8 cellular contexts compared by ENCODE assay signal in genomic region chr12:6607751-6608591, GRCh38. TPM values are rescaled to one million over a fixed set of nuclear protein-coding genes. Genes with fewer than 3 reads are reported as not detected.
A peak's percentile ranks its signal among the peaks of the same experiment; 100 is the strongest.
DNase-seq lines count a peak whose midpoint lies in the region; ATAC-seq, FAIRE-seq and TF ChIP-seq lines count a peak whose summit lies in the region.

No MANE protein-coding gene starts in this region.

- H2AFZ ChIP-seq in SU-DHL-6 (ENCODE audit: low read depth, low read length, severe bottlenecking) (peak overlapping the region; percentile 3), GM12878 (ENCODE audit: control insufficient read depth, low read depth, low read length) (no peak overlapping the region; the same call in 1 of the 2 replicates)

- CTCF ChIA-PET in GM12878 (lab: Yijun Ruan, JAX) = interaction anchor here (0.7 to 1.5 kb wide), 4 partner anchors 20 to 281 kb away, joined by 3 to 5 read pairs (median 4); no protein-coding TSS in a partner anchor

- BruUV-seq in GM12878 (replicated peaks; lab: Mats Ljungman, UMichigan) = no TSS peak

- no peaks in the 10 kb centered on the region for H3K9me3 ChIP-seq in SU-DHL-6 (ENCODE audit: insufficient read depth, low read length)
- no peaks in the 10 kb centered on the region for H3K9me3 ChIP-seq in GM12878 (replicated peaks; ENCODE audit: control insufficient read depth, insufficient read depth, low read length)

- peak; percentile 97 for DNase-seq in CMK (ENCODE audit: low read depth)
- DNase-seq in H54 (ENCODE audit: insufficient read length, low spot score) = peak; percentile 54
- DNase-seq in NCI-H187 (lab: John Stamatoyannopoulos, UW) = peak; percentile 82 to 85
- peak; percentile 67 for DNase-seq in GM12878 (ENCODE audit: low read depth, low spot score)
- peak; percentile 81 for DNase-seq in kidney tubule cell (ENCODE audit: low spot score)
- peak in 2 of 3 donors; percentile 52 to 67 for DNase-seq in stimulated activated CD4-positive, alpha-beta T cell treated with anti-CD3 and anti-CD28 coated beads, TNF-alpha, amount 100 ng/mL, for 48 hours (ENCODE audit: low read depth in 3 of 3)
- no peak for DNase-seq in endothelial cell (ENCODE audit: low spot score)

- peaks cover 38% of the 10 kb centered on the region for H3K4me1 Mint-ChIP-seq in endothelial cell (ENCODE audit: unreplicated experiment)

- FAIRE-seq in H54 (lab: Jason Lieb, UNC) (no peak), GM12878 (lab: Jason Lieb, UNC) (no peak)

- SMC1A ChIA-PET in GM12878 (lab: Charles Lee; ENCODE audit: uncharacterized antibody, unreplicated experiment) = interaction anchor here (0.6 to 1.2 kb wide), 3 partner anchors 36 to 145 kb away, joined by 3 to 4 read pairs (median 4); partner anchors contain the start of gene ZNF384

- H3K4me2 ChIP-seq in SU-DHL-6 (ENCODE audit: low read depth, low read length, poor library complexity, severe bottlenecking) (peak overlapping the region; percentile 34), GM12878 (ENCODE audit: control insufficient read depth, insufficient read depth) (0 out of 2 replicates have a peak overlapping the region, but pooled peaks have one; percentile 35)

- TF ChIP-seq RAD21 in GM12878 (IDR thresholded peaks at IDR 0.05; ENCODE audit: insufficient read depth, low read depth, low read length) = no peak

- TF ChIP-seq POLR2A in H54 (IDR thresholded peaks at IDR 0.05; ENCODE audit: low read depth, low read length) = no peak
- no peak for TF ChIP-seq POLR2A in GM12878 (IDR thresholded peaks at IDR 0.05; ENCODE audit: low read depth, low read length)

- POLR2A ChIA-PET in GM12878 (lab: Charles Lee) = interaction anchor here (0.7 to 1.7 kb wide), 6 partner anchors 15 to 144 kb away, joined by 3 to 8 read pairs (median 6); partner anchors contain the start of gene LPAR5

- H3K4me1 ChIP-seq in GM12878 (ENCODE audit: control insufficient read depth, insufficient read depth, low read length) = peaks cover 41% of the 10 kb centered on the region

- no peaks in the 10 kb centered on the region for H3K9me3 Mint-ChIP-seq in endothelial cell (ENCODE audit: unreplicated experiment)

- H3K9ac ChIP-seq in SU-DHL-6 (ENCODE audit: low read length) = no peak overlapping the region
- H3K9ac ChIP-seq in GM12878 (ENCODE audit: control insufficient read depth, insufficient read depth, low read length) = no peak overlapping the region

- H3K36me3 Mint-ChIP-seq in endothelial cell (ENCODE audit: low read depth, unreplicated experiment) = peaks cover 24% of the 10 kb centered on the region

- H3F3A ChIP-seq in SU-DHL-6 (ENCODE audit: insufficient read depth) = peaks cover 37% of the 10 kb centered on the region

- peak overlapping the region; percentile 55 for H3K27ac ChIP-seq in SU-DHL-6 (ENCODE audit: low read depth, low read length)
- peak overlapping the region; percentile 30 for H3K27ac ChIP-seq in GM12878 (ENCODE audit: control insufficient read depth, insufficient read depth)

- RAD21 ChIA-PET in GM12878 (lab: Charles Lee; ENCODE audit: unreplicated experiment) = interaction anchor here (1.2 to 1.5 kb wide), 2 partner anchors 27 to 81 kb away, joined by 4 read pairs; partner anchors contain the start of genes LPAR5 and ZNF384

- 10% methylated on average over 8 of the region's 8 CpGs for WGBS in GM12878 (ENCODE audit: insufficient coverage, insufficient replicate concordance, low lambda C conversion rate, missing lambda C conversion rate)

- ATAC-seq in GM12878 = peak; percentile 43

- H3K4me3 Mint-ChIP-seq in endothelial cell (ENCODE audit: unreplicated experiment) = no peak overlapping the region

- peaks cover 38% of the 10 kb centered on the region for H3K79me2 ChIP-seq in SU-DHL-6 (ENCODE audit: insufficient read depth, low read length)
- peaks cover 34% of the 10 kb centered on the region for H3K79me2 ChIP-seq in GM12878 (ENCODE audit: control insufficient read depth, insufficient read depth, low read length)

- H3K27ac Mint-ChIP-seq in endothelial cell (ENCODE audit: unreplicated experiment) = no peak overlapping the region

- no peak overlapping the region for H3K4me3 ChIP-seq in SU-DHL-6 (ENCODE audit: insufficient read depth, low read length, poor library complexity, severe bottlenecking)
- H3K4me3 ChIP-seq in GM12878 = no peak overlapping the region

- H4K20me1 ChIP-seq in SU-DHL-6 (ENCODE audit: low read depth, low read length) = peaks cover 7% of the 10 kb centered on the region; the same call in 1 of the 2 replicates
- peaks cover 14% of the 10 kb centered on the region for H4K20me1 ChIP-seq in GM12878 (ENCODE audit: control insufficient read depth, insufficient read depth)

- intact Hi-C loops in GM12878 (cut with micrococcal nuclease; ENCODE audit: unreplicated experiment) = no loop called here

- H3K27me3 ChIP-seq in SU-DHL-6 (ENCODE audit: low read length) (no peaks in the 10 kb centered on the region), GM12878 (replicated peaks in 1 of 2; ENCODE audit: control insufficient read depth in 2 of 2, insufficient read depth in 2 of 2, low read length in 1 of 2) (no peaks in the 10 kb centered on the region)

- H3K36me3 ChIP-seq in SU-DHL-6 (ENCODE audit: low read length) = no peaks in the 10 kb centered on the region
- no peaks in the 10 kb centered on the region for H3K36me3 ChIP-seq in GM12878 (ENCODE audit: control insufficient read depth in 2 of 2, insufficient read depth in 2 of 2, low read length in 1 of 2)

- no peak for TF ChIP-seq CTCF in SU-DHL-6 (IDR thresholded peaks at IDR 0.05; ENCODE audit: insufficient read depth, low read length, poor library complexity, severe bottlenecking)
- no peak for TF ChIP-seq CTCF in GM12878 (IDR thresholded peaks at IDR 0.05 in 2 of 3, conservative IDR thresholded peaks at IDR 0.05 in 1 of 3; ENCODE audit: control insufficient read depth in 2 of 3, extremely low read depth in 1 of 3, insufficient read depth in 1 of 3, low read depth in 3 of 3, low read length in 3 of 3)
- no peak for TF ChIP-seq CTCF in endothelial cell (IDR thresholded peaks at IDR 0.05; ENCODE audit: unreplicated experiment)

- H3K27me3 Mint-ChIP-seq in endothelial cell (ENCODE audit: unreplicated experiment) = peaks cover 14% of the 10 kb centered on the region

- H3K9me2 ChIP-seq in SU-DHL-6 (replicated peaks; ENCODE audit: insufficient read depth, low read length) = no peaks in the 10 kb centered on the region

- in situ Hi-C loops in GM12878 (cut with MboI) = no loop called here

- TF ChIP-seq EP300 in GM12878 (IDR thresholded peaks at IDR 0.05; ENCODE audit: borderline replicate concordance in 1 of 2, control insufficient read depth in 1 of 2, low read depth in 2 of 2, low read length in 2 of 2) = no peak; a peak in 1 of 4 replicates

RNA-seq across cellular contexts. Expression of gene CHD4, which starts 0.8 kb away (rescaled TPM):
- total RNA-seq in GM12878 (2013; cell fraction: nucleolus; rRNA removed) = 232 and 247 TPM in 2 replicates
- total RNA-seq in GM12878 (2014; rRNA removed) = 303 and 304 TPM in 2 replicates
- 182 and 184 TPM in 2 replicates for total RNA-seq in GM12878 (2014; rRNA removed; fragmentation: Illumina TruSeq; extraction: Trizol)
- total RNA-seq in GM12878 (2021) = 323 and 342 TPM in 2 replicates
- polyA plus RNA-seq in GM12878 (2011; ENCODE audit: low read depth) = 145 TPM
- polyA plus RNA-seq in GM12878 (2011; rRNA removed) = 83.6 and 113 TPM in 2 replicates
- 141 and 175 TPM in 2 replicates for polyA plus RNA-seq in GM12878 (2011; cell fraction: cytosol; rRNA removed)
- polyA plus RNA-seq in GM12878 (2011; cell fraction: nucleus; rRNA removed) = 211 and 406 TPM in 2 replicates
- 107 and 108 TPM in 2 replicates for polyA plus RNA-seq in GM12878 (2012)
- polyA plus RNA-seq in GM12878 (2014; fragmentation: Illumina TruSeq; extraction: Trizol) = 250 and 254 TPM in 2 replicates
- polyA plus RNA-seq in GM12878 (2014; fragmentation: Nextera tagmentation; extraction: Ambion mirVana) = 100 to 1,000 TPM in 1 of 2 experiments, 10 to 100 TPM in 1; 58.6 to 109 TPM
- polyA plus RNA-seq in GM12878 (2014; rRNA removed) = 179 and 208 TPM in 2 replicates
- polyA plus RNA-seq in GM12878 (2016; fragmentation: Nextera tagmentation; extraction: Ambion mirVana) = 100 to 1,000 TPM in 1 of 2 experiments, 10 to 100 TPM in 1; 99.6 to 109 TPM
- polyA minus RNA-seq in GM12878 (2011; rRNA and poly(A)+ RNA removed) = 223 and 229 TPM in 2 replicates
- 125 and 140 TPM in 2 replicates for polyA minus RNA-seq in GM12878 (2011; cell fraction: cytosol; rRNA and poly(A)+ RNA removed)
- polyA minus RNA-seq in GM12878 (2011; cell fraction: nucleus; rRNA and poly(A)+ RNA removed) = 64.0 and 145 TPM in 2 replicates
- total RNA-seq in endothelial cell (ENCODE audit: unreplicated experiment) = 334 TPM

RNA-seq across cellular contexts. Expression of gene LPAR5, which starts 27.8 kb away (rescaled TPM):
- total RNA-seq in GM12878 (2013; cell fraction: nucleolus; rRNA removed) = 21.8 and 24.3 TPM in 2 replicates
- total RNA-seq in GM12878 (2014; rRNA removed) (4.1 and 4.6 TPM in 2 replicates), GM12878 (2014; rRNA removed; fragmentation: Illumina TruSeq; extraction: Trizol) (2.0 and 2.1 TPM in 2 replicates), GM12878 (2021) (7.9 and 8.2 TPM in 2 replicates), endothelial cell (ENCODE audit: unreplicated experiment) (2.7 TPM)
- 2.0 TPM for polyA plus RNA-seq in GM12878 (2011; ENCODE audit: low read depth)
- polyA plus RNA-seq in GM12878 (2011; rRNA removed) (4.2 and 5.7 TPM in 2 replicates), GM12878 (2014; fragmentation: Illumina TruSeq; extraction: Trizol) (4.5 and 5.2 TPM in 2 replicates), GM12878 (2014; fragmentation: Nextera tagmentation; extraction: Ambion mirVana) (1 to 10 TPM; 1.3 to 1.7 TPM), GM12878 (2014; rRNA removed) (6.1 and 7.2 TPM in 2 replicates), GM12878 (2016; fragmentation: Nextera tagmentation; extraction: Ambion mirVana) (1 to 10 TPM; 5.4 to 5.6 TPM)
- 10.9 and 12.6 TPM in 2 replicates for polyA plus RNA-seq in GM12878 (2011; cell fraction: cytosol; rRNA removed)
- 7.1 and 8.7 TPM in 2 replicates for polyA plus RNA-seq in GM12878 (2011; cell fraction: nucleus; rRNA removed)
- polyA plus RNA-seq in GM12878 (2012) = 2.7 and 5.0 TPM in 2 replicates
- polyA minus RNA-seq in GM12878 (2011; rRNA and poly(A)+ RNA removed) = 6.6 and 10.1 TPM in 2 replicates
- 6.5 and 8.4 TPM in 2 replicates for polyA minus RNA-seq in GM12878 (2011; cell fraction: cytosol; rRNA and poly(A)+ RNA removed)
- polyA minus RNA-seq in GM12878 (2011; cell fraction: nucleus; rRNA and poly(A)+ RNA removed) = 3.3 and 6.4 TPM in 2 replicates

RNA-seq across cellular contexts. Expression of gene ACRBP, which starts 39.3 kb away (rescaled TPM):
- 4.5 and 4.9 TPM in 2 replicates for total RNA-seq in GM12878 (2013; cell fraction: nucleolus; rRNA removed)
- total RNA-seq in GM12878 (2014; rRNA removed) (0.27 and 1.1 TPM in 2 replicates), GM12878 (2014; rRNA removed; fragmentation: Illumina TruSeq; extraction: Trizol) (0.69 and 1.1 TPM in 2 replicates), GM12878 (2021) (1.4 and 1.8 TPM in 2 replicates), endothelial cell (ENCODE audit: unreplicated experiment) (19.3 TPM)
- 0.55 TPM for polyA plus RNA-seq in GM12878 (2011; ENCODE audit: low read depth)
- polyA plus RNA-seq in GM12878 (2011; rRNA removed) (0.80 and 0.84 TPM in 2 replicates), GM12878 (2014; fragmentation: Illumina TruSeq; extraction: Trizol) (0.75 and 1.5 TPM in 2 replicates), GM12878 (2014; fragmentation: Nextera tagmentation; extraction: Ambion mirVana) (under 1 TPM; 0.64 to 0.80 TPM), GM12878 (2014; rRNA removed) (0.80 and 0.94 TPM in 2 replicates), GM12878 (2016; fragmentation: Nextera tagmentation; extraction: Ambion mirVana) (1 to 10 TPM in 1 of 2 experiments, under 1 TPM in 1; 0.54 to 1.3 TPM)
- polyA plus RNA-seq in GM12878 (2011; cell fraction: cytosol; rRNA removed) = 0.94 and 1.2 TPM in 2 replicates
- 4.5 and 4.6 TPM in 2 replicates for polyA plus RNA-seq in GM12878 (2011; cell fraction: nucleus; rRNA removed)
- polyA plus RNA-seq in GM12878 (2012) = 0.73 and 1.9 TPM in 2 replicates
- polyA minus RNA-seq in GM12878 (2011; rRNA and poly(A)+ RNA removed) = 1.3 and 3.7 TPM in 2 replicates
- not detected in 2 replicates for polyA minus RNA-seq in GM12878 (2011; cell fraction: cytosol; rRNA and poly(A)+ RNA removed)
- polyA minus RNA-seq in GM12878 (2011; cell fraction: nucleus; rRNA and poly(A)+ RNA removed) = 2.3 and 2.4 TPM in 2 replicates

RNA-seq across cellular contexts. Expression of gene NOP2, which starts 39.9 kb away (rescaled TPM):
- 92.6 and 92.8 TPM in 2 replicates for total RNA-seq in GM12878 (2013; cell fraction: nucleolus; rRNA removed)
- total RNA-seq in GM12878 (2014; rRNA removed) (93.6 and 97.4 TPM in 2 replicates), GM12878 (2014; rRNA removed; fragmentation: Illumina TruSeq; extraction: Trizol) (61.3 and 62.3 TPM in 2 replicates), GM12878 (2021) (99.1 and 102 TPM in 2 replicates), endothelial cell (ENCODE audit: unreplicated experiment) (37.5 TPM)
- polyA plus RNA-seq in GM12878 (2011; ENCODE audit: low read depth) = 48.7 TPM
- polyA plus RNA-seq in GM12878 (2011; rRNA removed) (74.7 and 91.2 TPM in 2 replicates), GM12878 (2014; fragmentation: Illumina TruSeq; extraction: Trizol) (116 and 121 TPM in 2 replicates), GM12878 (2014; fragmentation: Nextera tagmentation; extraction: Ambion mirVana) (10 to 100 TPM; 26.5 to 27.3 TPM), GM12878 (2014; rRNA removed) (96.9 and 98.8 TPM in 2 replicates), GM12878 (2016; fragmentation: Nextera tagmentation; extraction: Ambion mirVana) (100 to 1,000 TPM; 112 to 114 TPM)
- 67.5 and 81.8 TPM in 2 replicates for polyA plus RNA-seq in GM12878 (2011; cell fraction: cytosol; rRNA removed)
- polyA plus RNA-seq in GM12878 (2011; cell fraction: nucleus; rRNA removed) = 193 and 252 TPM in 2 replicates
- polyA plus RNA-seq in GM12878 (2012) = 40.1 and 60.0 TPM in 2 replicates
- 36.6 and 67.0 TPM in 2 replicates for polyA minus RNA-seq in GM12878 (2011; rRNA and poly(A)+ RNA removed)
- polyA minus RNA-seq in GM12878 (2011; cell fraction: cytosol; rRNA and poly(A)+ RNA removed) = 19.4 and 32.1 TPM in 2 replicates
- polyA minus RNA-seq in GM12878 (2011; cell fraction: nucleus; rRNA and poly(A)+ RNA removed) = 30.7 and 68.6 TPM in 2 replicates

RNA-seq across cellular contexts. Expression of gene IFFO1, which starts 52.1 kb away (rescaled TPM):
- 9.8 and 9.9 TPM in 2 replicates for total RNA-seq in GM12878 (2013; cell fraction: nucleolus; rRNA removed)
- total RNA-seq in GM12878 (2014; rRNA removed) (6.3 and 7.1 TPM in 2 replicates), GM12878 (2014; rRNA removed; fragmentation: Illumina TruSeq; extraction: Trizol) (4.7 and 5.1 TPM in 2 replicates), GM12878 (2021) (14.4 and 16.6 TPM in 2 replicates), endothelial cell (ENCODE audit: unreplicated experiment) (82.2 TPM)
- polyA plus RNA-seq in GM12878 (2011; ENCODE audit: low read depth) = 4.4 TPM
- polyA plus RNA-seq in GM12878 (2011; rRNA removed) (5.0 and 7.1 TPM in 2 replicates), GM12878 (2014; fragmentation: Illumina TruSeq; extraction: Trizol) (2.2 and 5.4 TPM in 2 replicates), GM12878 (2014; fragmentation: Nextera tagmentation; extraction: Ambion mirVana) (under 1 TPM; 0.50 to 0.93 TPM), GM12878 (2014; rRNA removed) (20.9 and 21.8 TPM in 2 replicates), GM12878 (2016; fragmentation: Nextera tagmentation; extraction: Ambion mirVana) (1 to 10 TPM; 2.7 to 8.8 TPM)
- 7.4 and 12.0 TPM in 2 replicates for polyA plus RNA-seq in GM12878 (2011; cell fraction: cytosol; rRNA removed)
- 49.7 and 69.0 TPM in 2 replicates for polyA plus RNA-seq in GM12878 (2011; cell fraction: nucleus; rRNA removed)
- 7.9 and 10.3 TPM in 2 replicates for polyA plus RNA-seq in GM12878 (2012)
- 3.4 and 5.6 TPM in 2 replicates for polyA minus RNA-seq in GM12878 (2011; rRNA and poly(A)+ RNA removed)
- 1.3 and 2.7 TPM in 2 replicates for polyA minus RNA-seq in GM12878 (2011; cell fraction: cytosol; rRNA and poly(A)+ RNA removed)
- polyA minus RNA-seq in GM12878 (2011; cell fraction: nucleus; rRNA and poly(A)+ RNA removed) = 6.2 and 14.2 TPM in 2 replicates
